Comparison of ENCODE assay signal across 1 cellular context in genomic region chr7:92137531-92137930, GRCh38.
TF ChIP-seq lines count a peak whose summit lies in the region.

No MANE protein-coding gene starts in this region.

TF ChIP-seq in GM12878, 131 proteins besides CTCF, POLR2A, EP300 and RAD21:
- TF ChIP-seq NKRF (conservative IDR thresholded peaks at IDR 0.05) (no peak), NFIC (IDR thresholded peaks at IDR 0.05; ENCODE audit: low read depth, low read length) (no peak), MLLT1 (IDR thresholded peaks at IDR 0.05) (no peak), SIX5 (IDR thresholded peaks at IDR 0.05; ENCODE audit: low read depth, low read length, severe bottlenecking) (no peak), POLR2AphosphoS5 (IDR thresholded peaks at IDR 0.05; ENCODE audit: low read length) (no peak)
